ENCODE assay signal across 12 cellular contexts in genomic region chr16:86430814-86431213, GRCh38.
"Had no signal": no experiment of that assay in that cellular context is flagged by ENCODE, and none has a peak within 500 bp of the region (broad histone marks: within the 10 kb centered on the region; RNA-seq: fewer than 3 reads in every experiment).

No MANE protein-coding gene starts in this region.

- H3K9me3 ChIP-seq: ascending aorta, colonic mucosa had no signal

- H3K4me1 ChIP-seq: ascending aorta, colonic mucosa had no signal

- DNase-seq: activated CD4-positive, alpha-beta T cell treated with anti-CD3 and anti-CD28 coated beads, Interleukin-2, amount 10 ng/mL, durations not matched to agents 24 days and 14 days; activated CD4-positive, CD25-positive, alpha-beta regulatory T cell; activated CD8-positive, alpha-beta T cell treated with anti-CD3 and anti-CD28 coated beads, Interleukin-2, amount 10 ng/mL, durations not matched to agents 7 days and 5 days; activated naive CD4-positive, alpha-beta T cell treated with anti-CD3 and anti-CD28 coated beads, Interleukin-2, amount 10 ng/mL, durations not matched to agents 7 days and 5 days; activated naive CD8-positive, alpha-beta T cell treated with anti-CD3 and anti-CD28 coated beads, Interleukin-2, amount 50 U/mL, for 24 hours; activated T-cell treated with anti-CD3 and anti-CD28 coated beads, Interleukin-2, amount 50 U/mL, for 24 hours; colonic mucosa; nucleus accumbens; stimulated activated CD4-positive, alpha-beta T cell treated with anti-CD3 and anti-CD28 coated beads, Interleukin-4, amount 100 ng/mL, for 1 hour; T1000 had no signal

- H3K36me3 ChIP-seq: ascending aorta, colonic mucosa had no signal

- H3K27me3 ChIP-seq: ascending aorta, colonic mucosa had no signal

- H3K27ac ChIP-seq: ascending aorta, colonic mucosa, skin epidermis had no signal

- H3K4me3 ChIP-seq: ascending aorta, colonic mucosa, skin epidermis had no signal
